Comparison of ENCODE assay signal across 19 cellular contexts in genomic region chr2:231294116-231294515, GRCh38.
A peak's percentile ranks its signal among the peaks of the same experiment; 100 is the strongest.
DNase-seq lines count a peak whose midpoint lies in the region; ATAC-seq, FAIRE-seq and TF ChIP-seq lines count a peak whose summit lies in the region.
"Had no signal": no experiment of that assay in that cellular context is flagged by ENCODE, and none has a peak within 500 bp of the region (broad histone marks: within the 10 kb centered on the region; RNA-seq: fewer than 3 reads in every experiment).

No MANE protein-coding gene starts in this region.

- no peak overlapping the region for H3K4me3 ChIP-seq in heart left ventricle
- H3K4me3 ChIP-seq in heart right ventricle, result no peak overlapping the region

- TF ChIP-seq POLR2A in heart left ventricle (IDR thresholded peaks at IDR 0.05) (no peak), GM12891 (IDR thresholded peaks at IDR 0.05; ENCODE audit: low read depth, low read length) (no peak)

- peak; percentile 62 to 77 (median 70) for ATAC-seq in heart left ventricle
- ATAC-seq in left cardiac atrium, result no peak
- peak in 7 of 8 donors; percentile 45 to 85 (median 71) for ATAC-seq in heart right ventricle
- no peak for ATAC-seq in GM18870 (IDR thresholded peaks at IDR 0.05; ENCODE audit: unreplicated experiment)
- ATAC-seq in activated T-cell treated with anti-CD3 and anti-CD28 coated beads, Interleukin-2, amount 50 U/mL, for 4 hours, result no peak
- ATAC-seq in GM21447 (IDR thresholded peaks at IDR 0.05; ENCODE audit: unreplicated experiment), result no peak
- ATAC-seq: CD8-positive, alpha-beta T cell had no signal

- no peak for FAIRE-seq in GM12891 (lab: Jason Lieb, UNC)

- no peak overlapping the region for H3K4me3 Mint-ChIP-seq in nephron progenitor cell
- no peak overlapping the region for H3K4me3 Mint-ChIP-seq in activated T-cell treated with anti-CD3 and anti-CD28 coated beads, Interleukin-2, amount 50 U/mL, for 4 hours
- H3K4me3 Mint-ChIP-seq: CD8-positive, alpha-beta T cell; HFFc6 had no signal

- TF ChIP-seq CTCF in heart left ventricle (IDR thresholded peaks at IDR 0.05), result no peak
- no peak for TF ChIP-seq CTCF in heart right ventricle (IDR thresholded peaks at IDR 0.05)
- TF ChIP-seq CTCF in nephron progenitor cell (IDR thresholded peaks at IDR 0.05), result no peak

- H3K27me3 Mint-ChIP-seq in nephron progenitor cell (ENCODE audit: low read depth, poor library complexity), result no peaks in the 10 kb centered on the region
- H3K27me3 Mint-ChIP-seq in activated T-cell treated with anti-CD3 and anti-CD28 coated beads, Interleukin-2, amount 50 U/mL, for 4 hours (ENCODE audit: low read depth), result peaks cover 2% of the 10 kb centered on the region

- H3K4me1 Mint-ChIP-seq in nephron progenitor cell, result peaks cover 12% of the 10 kb centered on the region
- H3K4me1 Mint-ChIP-seq in activated T-cell treated with anti-CD3 and anti-CD28 coated beads, Interleukin-2, amount 50 U/mL, for 4 hours (ENCODE audit: low read depth), result peaks cover 1% of the 10 kb centered on the region

- DNase-seq in heart left ventricle (peak in 4 of 5 donors; percentile 45 to 67 (median 54)), left cardiac atrium (no peak), heart right ventricle (peak; percentile 42 to 46), nephron progenitor cell (no peak), GM12891 (ENCODE audit: insufficient read length, low spot score) (no peak)
- DNase-seq in activated T-cell treated with anti-CD3 and anti-CD28 coated beads, Interleukin-2, amount 50 U/mL, for 4 hours, result no peak
- DNase-seq: Calu3; CD8-positive, alpha-beta T cell; EL; H7; HFFc6; NCI-H1694 treated with DMSO at 0.1 percent for 48 hours; NCI-H2227 treated with DMSO at 0.1 percent for 48 hours; NCI-H510A treated with DMSO at 0.1 percent for 48 hours; NCI-H82; SIG-M5 had no signal

- H3K27me3 ChIP-seq in heart left ventricle, result no peaks in the 10 kb centered on the region
- H3K27me3 ChIP-seq in heart right ventricle, result no peaks in the 10 kb centered on the region

- H3K27ac ChIP-seq in heart left ventricle (peak overlapping the region in 4 of 12 donors; percentile 7 to 43 (median 24)), heart right ventricle (peak overlapping the region in 6 of 10 donors; percentile 13 to 55 (median 28))
- H3K27ac ChIP-seq: KMS-11 had no signal

- WGBS in heart left ventricle, 4 donors, result 42 to 61% (median 52%) methylated on average over 7 of the region's 7 CpGs
- WGBS in heart right ventricle, 2 donors, result 39 to 64% methylated on average over 7 of the region's 7 CpGs

- H3K36me3 Mint-ChIP-seq in nephron progenitor cell (ENCODE audit: low read depth), result peaks cover 22% of the 10 kb centered on the region
- peaks cover 2% of the 10 kb centered on the region for H3K36me3 Mint-ChIP-seq in activated T-cell treated with anti-CD3 and anti-CD28 coated beads, Interleukin-2, amount 50 U/mL, for 4 hours (ENCODE audit: insufficient read depth)
- H3K36me3 Mint-ChIP-seq: CD8-positive, alpha-beta T cell had no signal

- H3K36me3 ChIP-seq in heart left ventricle (peaks cover 0 to 4% (median 0%) of the 10 kb centered on the region in 9 donors), heart right ventricle (peaks cover 0 to 17% (median 0%) of the 10 kb centered on the region in 9 donors)

- H3K9me3 ChIP-seq in heart left ventricle (no peaks in the 10 kb centered on the region), heart right ventricle (no peaks in the 10 kb centered on the region)

- H3K4me1 ChIP-seq in heart left ventricle (peaks cover 0 to 29% (median 6%) of the 10 kb centered on the region in 12 donors), heart right ventricle (peaks cover 0 to 30% (median 9%) of the 10 kb centered on the region in 9 donors)

- H3K9me3 Mint-ChIP-seq in nephron progenitor cell, result no peaks in the 10 kb centered on the region
- no peaks in the 10 kb centered on the region for H3K9me3 Mint-ChIP-seq in activated T-cell treated with anti-CD3 and anti-CD28 coated beads, Interleukin-2, amount 50 U/mL, for 4 hours
- H3K9me3 Mint-ChIP-seq: CD8-positive, alpha-beta T cell; HFFc6 had no signal

- intact Hi-C loops in heart left ventricle (cut with DNase I), result loop anchor here in 3 of 10 donors (5.0 to 10.0 kb wide), 3 partner anchors 42 to 189 kb away; no protein-coding TSS in a partner anchor
- intact Hi-C loops in left cardiac atrium (cut with DNase I), result no loop called here
- intact Hi-C loops in heart right ventricle (cut with DNase I), result loop anchor here in 4 of 10 donors (2.0 to 10.0 kb wide), 4 partner anchors 55 to 111 kb away; no protein-coding TSS in a partner anchor

- peak overlapping the region; percentile 78 for H3K27ac Mint-ChIP-seq in nephron progenitor cell
- H3K27ac Mint-ChIP-seq: CD8-positive, alpha-beta T cell; HFFc6 had no signal

TF ChIP-seq in GM12891, 5 proteins besides CTCF, POLR2A, EP300 and RAD21:
- no peak for TF ChIP-seq POU2F2 (IDR thresholded peaks at IDR 0.05; ENCODE audit: low read depth, low read length)

Comparison
In these comparisons a context has a peak if more than half of its experiments do, and no peak if none do; other contexts are left out.
1. ATAC-seq: peak in heart left ventricle (4 of 4) and heart right ventricle (7 of 8); none in left cardiac atrium (0 of 2), GM18870 (single experiment), activated T-cell treated with anti-CD3 and anti-CD28 coated beads, Interleukin-2, amount 50 U/mL, for 4 hours (0 of 2) and GM21447 (single experiment).
2. DNase-seq: peak in heart left ventricle (4 of 5) and heart right ventricle (2 of 2); none in left cardiac atrium (single experiment), nephron progenitor cell (single experiment), activated T-cell treated with anti-CD3 and anti-CD28 coated beads, Interleukin-2, amount 50 U/mL, for 4 hours (single experiment) and GM12891 (single experiment).